ENCODE assay signal across 1 cellular context in the genomic region with DNA sequence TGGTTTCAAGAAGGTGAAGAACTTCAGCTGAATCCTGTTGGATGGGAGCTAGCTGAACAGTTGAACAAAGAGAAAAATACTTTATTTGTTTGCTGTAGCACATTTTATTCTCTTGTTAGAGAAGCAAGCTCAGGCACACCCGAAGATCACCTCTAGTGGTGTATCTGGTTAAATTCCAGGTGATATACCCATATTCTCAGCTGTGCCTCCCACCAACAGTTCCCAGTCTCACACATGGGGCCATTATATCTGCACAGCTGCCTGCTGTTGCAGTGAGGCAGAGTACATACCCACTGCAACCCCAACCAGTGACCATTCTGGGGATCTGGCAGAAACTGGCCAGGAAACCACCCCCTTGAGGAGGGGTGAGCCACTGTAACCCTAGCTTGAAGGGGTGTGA.
TF ChIP-seq lines count a peak whose summit lies in the region.

No MANE protein-coding gene starts in this region.

TF ChIP-seq in GM23338, 12 proteins besides CTCF, POLR2A, EP300 and RAD21 (continued from another document):
- TF ChIP-seq, protein P1, sequence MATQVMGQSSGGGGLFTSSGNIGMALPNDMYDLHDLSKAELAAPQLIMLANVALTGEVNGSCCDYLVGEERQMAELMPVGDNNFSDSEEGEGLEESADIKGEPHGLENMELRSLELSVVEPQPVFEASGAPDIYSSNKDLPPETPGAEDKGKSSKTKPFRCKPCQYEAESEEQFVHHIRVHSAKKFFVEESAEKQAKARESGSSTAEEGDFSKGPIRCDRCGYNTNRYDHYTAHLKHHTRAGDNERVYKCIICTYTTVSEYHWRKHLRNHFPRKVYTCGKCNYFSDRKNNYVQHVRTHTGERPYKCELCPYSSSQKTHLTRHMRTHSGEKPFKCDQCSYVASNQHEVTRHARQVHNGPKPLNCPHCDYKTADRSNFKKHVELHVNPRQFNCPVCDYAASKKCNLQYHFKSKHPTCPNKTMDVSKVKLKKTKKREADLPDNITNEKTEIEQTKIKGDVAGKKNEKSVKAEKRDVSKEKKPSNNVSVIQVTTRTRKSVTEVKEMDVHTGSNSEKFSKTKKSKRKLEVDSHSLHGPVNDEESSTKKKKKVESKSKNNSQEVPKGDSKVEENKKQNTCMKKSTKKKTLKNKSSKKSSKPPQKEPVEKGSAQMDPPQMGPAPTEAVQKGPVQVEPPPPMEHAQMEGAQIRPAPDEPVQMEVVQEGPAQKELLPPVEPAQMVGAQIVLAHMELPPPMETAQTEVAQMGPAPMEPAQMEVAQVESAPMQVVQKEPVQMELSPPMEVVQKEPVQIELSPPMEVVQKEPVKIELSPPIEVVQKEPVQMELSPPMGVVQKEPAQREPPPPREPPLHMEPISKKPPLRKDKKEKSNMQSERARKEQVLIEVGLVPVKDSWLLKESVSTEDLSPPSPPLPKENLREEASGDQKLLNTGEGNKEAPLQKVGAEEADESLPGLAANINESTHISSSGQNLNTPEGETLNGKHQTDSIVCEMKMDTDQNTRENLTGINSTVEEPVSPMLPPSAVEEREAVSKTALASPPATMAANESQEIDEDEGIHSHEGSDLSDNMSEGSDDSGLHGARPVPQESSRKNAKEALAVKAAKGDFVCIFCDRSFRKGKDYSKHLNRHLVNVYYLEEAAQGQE (IDR thresholded peaks at IDR 0.05; ENCODE audit: unreplicated experiment), result no peak
- TF ChIP-seq EZH2 (IDR thresholded peaks at IDR 0.05; ENCODE audit: low read depth, unreplicated experiment) (no peak), STAT1 (IDR thresholded peaks at IDR 0.05; ENCODE audit: unreplicated experiment) (no peak), EZH2phosphoT487 (IDR thresholded peaks at IDR 0.05; ENCODE audit: unreplicated experiment) (no peak), ETS1 (IDR thresholded peaks at IDR 0.05) (no peak), ZNF331 (CRISPR knock-in tag; IDR thresholded peaks at IDR 0.05; ENCODE audit: low read depth) (no peak), POLR2AphosphoS5 (IDR thresholded peaks at IDR 0.05; ENCODE audit: low read depth) (no peak), NANOG (IDR thresholded peaks at IDR 0.05; ENCODE audit: borderline replicate concordance) (no peak), ZNF462 (CRISPR knock-in tag; IDR thresholded peaks at IDR 0.05) (no peak), JUNB (IDR thresholded peaks at IDR 0.05; ENCODE audit: unreplicated experiment) (no peak), ZNF114 (CRISPR knock-in tag; IDR thresholded peaks at IDR 0.05) (no peak)
